In genomic region chr1:165717918-165718515, GRCh38 we compare ENCODE assay signal across 7 cellular contexts. TPM values are rescaled to one million over a fixed set of nuclear protein-coding genes. Genes with fewer than 3 reads are reported as not detected.
DNase-seq lines count a peak whose midpoint lies in the region; ATAC-seq and TF ChIP-seq lines count a peak whose summit lies in the region.

No MANE protein-coding gene starts in this region.

- no peak overlapping the region for H3K9ac ChIP-seq in neural progenitor cell

- H3K36me3 Mint-ChIP-seq in neural progenitor cell, result no peaks in the 10 kb centered on the region

- H3K9me3 Mint-ChIP-seq in neural progenitor cell, result peaks cover 4% of the 10 kb centered on the region

- DNase-seq in NCI-H146 treated with DMSO at 0.1 percent for 48 hours (lab: John Stamatoyannopoulos, UW; ENCODE audit: unreplicated experiment) (peak; percentile 19), UCSD-AML1 (lab: John Stamatoyannopoulos, UW; ENCODE audit: unreplicated experiment) (peak; percentile 13), esophagus squamous epithelium (lab: John Stamatoyannopoulos, UW) (no peak), neural progenitor cell (ENCODE audit: low spot score) (peak; percentile 66), 8988T (no peak)

- TF ChIP-seq CTCF in DOHH2 (IDR thresholded peaks at IDR 0.05; ENCODE audit: low read depth, low read length, poor library complexity, severe bottlenecking), result peak; percentile 84
- peak; percentile 32 to 76 (median 61) for TF ChIP-seq CTCF in esophagus squamous epithelium (IDR thresholded peaks at IDR 0.05)
- peak; percentile 74 for TF ChIP-seq CTCF in neural progenitor cell (IDR thresholded peaks at IDR 0.05)

- H3K4me2 ChIP-seq in DOHH2 (ENCODE audit: low read length) (no peak overlapping the region), neural progenitor cell (no peak overlapping the region)

- peaks cover 3% of the 10 kb centered on the region for H3K27me3 Mint-ChIP-seq in neural progenitor cell (ENCODE audit: insufficient read depth, low read depth)

- H3K4me1 Mint-ChIP-seq in neural progenitor cell, result peaks cover 10% of the 10 kb centered on the region

- no peak overlapping the region for H3K4me3 Mint-ChIP-seq in neural progenitor cell

- no peak overlapping the region for H3K27ac Mint-ChIP-seq in neural progenitor cell

- H3K9me3 ChIP-seq in DOHH2 (ENCODE audit: control insufficient read depth, insufficient read depth, low read length), result no peaks in the 10 kb centered on the region
- H3K9me3 ChIP-seq in esophagus squamous epithelium, result no peaks in the 10 kb centered on the region
- H3K9me3 ChIP-seq in neural progenitor cell (ENCODE audit: low read depth), result no peaks in the 10 kb centered on the region

- no peaks in the 10 kb centered on the region for H3K9me2 ChIP-seq in DOHH2 (replicated peaks; ENCODE audit: control insufficient read depth, low read length)

- H4K20me1 ChIP-seq in DOHH2 (ENCODE audit: control insufficient read depth, insufficient read depth, low read depth, low read length), result no peaks in the 10 kb centered on the region; the same call in 1 of the 2 replicates
- no peaks in the 10 kb centered on the region for H4K20me1 ChIP-seq in neural progenitor cell (ENCODE audit: low read depth)

- intact Hi-C loops in esophagus squamous epithelium (cut with DNase I), result loop anchor here (5.0 to 10.0 kb wide), 2 partner anchors 113 to 199 kb away; no protein-coding TSS in a partner anchor

- H2AFZ ChIP-seq in neural progenitor cell (replicated peaks), result peak overlapping the region; percentile 76

- no peaks in the 10 kb centered on the region for H3K79me2 ChIP-seq in DOHH2 (ENCODE audit: control insufficient read depth, low read length)
- H3K79me2 ChIP-seq in neural progenitor cell (ENCODE audit: low read depth), result no peaks in the 10 kb centered on the region

- H3K27me3 ChIP-seq in DOHH2 (ENCODE audit: control insufficient read depth, low read length) (peaks cover 13% of the 10 kb centered on the region), esophagus squamous epithelium (no peaks in the 10 kb centered on the region), neural progenitor cell (no peaks in the 10 kb centered on the region)

- no peak overlapping the region for H3K27ac ChIP-seq in DOHH2 (ENCODE audit: low read depth, low read length)
- H3K27ac ChIP-seq in esophagus squamous epithelium, result no peak overlapping the region
- H3K27ac ChIP-seq in neural progenitor cell, result no peak overlapping the region

- H3F3A ChIP-seq in DOHH2 (ENCODE audit: control insufficient read depth, insufficient read depth) (no peaks in the 10 kb centered on the region), neural progenitor cell (ENCODE audit: low read depth) (peaks cover 11% of the 10 kb centered on the region)

- 10 to 25% methylated on average over 4 of the region's 4 CpGs for WGBS in esophagus squamous epithelium, 2 donors

- H3K36me3 ChIP-seq in DOHH2 (ENCODE audit: control insufficient read depth, low read length), result no peaks in the 10 kb centered on the region
- no peaks in the 10 kb centered on the region for H3K36me3 ChIP-seq in esophagus squamous epithelium
- no peaks in the 10 kb centered on the region for H3K36me3 ChIP-seq in neural progenitor cell

- no peak for TF ChIP-seq POLR2A in esophagus squamous epithelium (IDR thresholded peaks at IDR 0.05)

- H3K4me3 ChIP-seq in DOHH2 (ENCODE audit: low read length) (no peak overlapping the region), esophagus squamous epithelium (no peak overlapping the region), neural progenitor cell (no peak overlapping the region)

- H3K4me1 ChIP-seq in DOHH2 (ENCODE audit: control insufficient read depth, low read length) (peaks cover 3% of the 10 kb centered on the region; the same call in 1 of the 2 replicates), esophagus squamous epithelium (no peaks in the 10 kb centered on the region), neural progenitor cell (peaks cover 8% of the 10 kb centered on the region)

- peak; percentile 80 for ATAC-seq in GM21723 (IDR thresholded peaks at IDR 0.05; ENCODE audit: unreplicated experiment)

RNA-seq across cellular contexts. Expression of gene ALDH9A1, which starts 19.7 kb away (rescaled TPM):
- total RNA-seq in esophagus squamous epithelium (100 to 1,000 TPM; 120 to 198 (median 158) TPM), neural progenitor cell (ENCODE audit: low replicate concordance) (82.3 and 87.2 TPM in 2 replicates)

RNA-seq across cellular contexts. Expression of gene TMCO1, which starts 50.7 kb away (rescaled TPM):
- total RNA-seq in esophagus squamous epithelium (10 to 100 TPM; 41.4 to 79.1 (median 50.9) TPM), neural progenitor cell (ENCODE audit: low replicate concordance) (51.2 and 89.4 TPM in 2 replicates)

Comparison
In these comparisons a context has a peak if more than half of its experiments do, and no peak if none do; other contexts are left out.
1. DNase-seq: peak in NCI-H146 treated with DMSO at 0.1 percent for 48 hours (single experiment), UCSD-AML1 (single experiment) and neural progenitor cell (single experiment); none in esophagus squamous epithelium (single experiment) and 8988T (single experiment).
2. Peak in every context shown above with its lines, with median percentiles within 50 percentile points of each other: CTCF ChIP-seq.